22 cellular contexts compared by ENCODE assay signal in genomic region chr2:126344498-126344897, GRCh38.
DNase-seq lines count a peak whose midpoint lies in the region; ATAC-seq, FAIRE-seq and TF ChIP-seq lines count a peak whose summit lies in the region.
"Had no signal": no experiment of that assay in that cellular context is flagged by ENCODE, and none has a peak within 500 bp of the region (broad histone marks: within the 10 kb centered on the region; RNA-seq: fewer than 3 reads in every experiment).

No MANE protein-coding gene starts in this region.

- no peak for FAIRE-seq in H54 (lab: Jason Lieb, UNC)
- FAIRE-seq: GM19239 had no signal

- peak; percentile 39 for ATAC-seq in activated CD4-positive, alpha-beta T cell treated with anti-CD3 and anti-CD28 coated beads for 36 hours
- ATAC-seq in HG02759 (IDR thresholded peaks at IDR 0.05; ENCODE audit: unreplicated experiment) (peak; percentile 76), HG03469 (IDR thresholded peaks at IDR 0.05; ENCODE audit: unreplicated experiment) (peak; percentile 60), psoas muscle (no peak)
- ATAC-seq in CD8-positive, alpha-beta T cell = no peak
- ATAC-seq: mucosa of descending colon, sciatic nerve had no signal

- intact Hi-C loops in activated CD4-positive, alpha-beta T cell treated with anti-CD3 and anti-CD28 coated beads for 36 hours (cut with DNase I, micrococcal nuclease) = no loop called here
- intact Hi-C loops in psoas muscle (cut with DNase I) = no loop called here
- intact Hi-C loops in CD8-positive, alpha-beta T cell (cut with DNase I, micrococcal nuclease) = no loop called here

- H3K4me1 ChIP-seq in psoas muscle = no peaks in the 10 kb centered on the region
- H3K4me1 ChIP-seq in CD8-positive, alpha-beta T cell (ENCODE audit: insufficient read depth, low read length) = no peaks in the 10 kb centered on the region

- peaks cover 7% of the 10 kb centered on the region for H3K27me3 Mint-ChIP-seq in activated CD4-positive, alpha-beta T cell treated with anti-CD3 and anti-CD28 coated beads for 36 hours
- peaks cover 4% of the 10 kb centered on the region for H3K27me3 Mint-ChIP-seq in CD8-positive, alpha-beta T cell (ENCODE audit: low read depth)
- H3K27me3 Mint-ChIP-seq: activated CD4-positive, alpha-beta T cell treated with anti-CD3 and anti-CD28 coated beads, Interleukin-2, amount 10 ng/mL, durations not matched to agents 7 days and 5 days; activated naive CD8-positive, alpha-beta T cell treated with anti-CD3 and anti-CD28 coated beads, Interleukin-2, amount 10 ng/mL, durations not matched to agents 7 days and 5 days had no signal

- H3K9me3 ChIP-seq in psoas muscle = no peaks in the 10 kb centered on the region
- no peaks in the 10 kb centered on the region for H3K9me3 ChIP-seq in CD8-positive, alpha-beta T cell (ENCODE audit: low read length)
- H3K9me3 ChIP-seq: mucosa of descending colon had no signal

- H3K4me3 ChIP-seq in psoas muscle = no peak overlapping the region
- no peak overlapping the region for H3K4me3 ChIP-seq in CD8-positive, alpha-beta T cell (ENCODE audit: low read depth, low read length)
- H3K4me3 ChIP-seq: hepatocyte, mucosa of descending colon had no signal

- H3K36me3 Mint-ChIP-seq in activated CD4-positive, alpha-beta T cell treated with anti-CD3 and anti-CD28 coated beads for 36 hours (ENCODE audit: low read depth) = no peaks in the 10 kb centered on the region
- H3K36me3 Mint-ChIP-seq in CD8-positive, alpha-beta T cell = no peaks in the 10 kb centered on the region
- H3K36me3 Mint-ChIP-seq: activated naive CD8-positive, alpha-beta T cell treated with anti-CD3 and anti-CD28 coated beads, Interleukin-2, amount 10 ng/mL, durations not matched to agents 7 days and 5 days had no signal

- POLR2A ChIA-PET in activated CD4-positive, alpha-beta T cell treated with anti-CD3 and anti-CD28 coated beads for 36 hours (lab: Charles Lee) = no interaction called here
- POLR2A ChIA-PET in CD8-positive, alpha-beta T cell (lab: Charles Lee) = no interaction called here

- H3K4me1 Mint-ChIP-seq in activated CD4-positive, alpha-beta T cell treated with anti-CD3 and anti-CD28 coated beads for 36 hours = peaks cover 2% of the 10 kb centered on the region
- H3K4me1 Mint-ChIP-seq in CD8-positive, alpha-beta T cell (ENCODE audit: low read depth) = no peaks in the 10 kb centered on the region
- H3K4me1 Mint-ChIP-seq: activated CD4-positive, alpha-beta T cell treated with anti-CD3 and anti-CD28 coated beads, Interleukin-2, amount 10 ng/mL, durations not matched to agents 7 days and 5 days; activated naive CD8-positive, alpha-beta T cell treated with anti-CD3 and anti-CD28 coated beads, Interleukin-2, amount 10 ng/mL, durations not matched to agents 7 days and 5 days had no signal

- H3K36me3 ChIP-seq in psoas muscle (ENCODE audit: insufficient read depth in 1 of 2, low read depth in 1 of 2) = no peaks in the 10 kb centered on the region
- H3K36me3 ChIP-seq in CD8-positive, alpha-beta T cell (ENCODE audit: insufficient read depth, low read length) = no peaks in the 10 kb centered on the region

- DNase-seq in activated CD4-positive, alpha-beta T cell treated with anti-CD3 and anti-CD28 coated beads for 36 hours = no peak
- no peak for DNase-seq in activated CD4-positive, alpha-beta T cell treated with anti-CD3 and anti-CD28 coated beads for 4 hours
- DNase-seq in psoas muscle (no peak), H54 (ENCODE audit: insufficient read length, low spot score) (no peak), anterior cingulate cortex (lab: John Stamatoyannopoulos, UW) (no peak)
- DNase-seq in CD8-positive, alpha-beta T cell = no peak
- DNase-seq: 8988T; activated CD4-positive, alpha-beta T cell treated with anti-CD3 and anti-CD28 coated beads, Interleukin-2, amount 10 ng/mL, durations not matched to agents 7 days and 5 days; activated naive CD8-positive, alpha-beta T cell treated with anti-CD3 and anti-CD28 coated beads, Interleukin-2, amount 10 ng/mL, durations not matched to agents 7 days and 5 days; activated T-cell treated with anti-CD3 and anti-CD28 coated beads for 4 hours; C1 segment of cervical spinal cord; DND-41; mucosa of descending colon; NCI-H1694 treated with DMSO at 0.1 percent for 48 hours; occipital lobe; SIG-M5; stimulated activated CD4-positive, alpha-beta T cell treated with anti-CD3 and anti-CD28 coated beads, Interleukin-2, amount 100 ng/mL, for 24 hours had no signal

- CTCF ChIA-PET in activated CD4-positive, alpha-beta T cell treated with anti-CD3 and anti-CD28 coated beads for 36 hours (lab: Charles Lee) = no interaction called here
- CTCF ChIA-PET in CD8-positive, alpha-beta T cell (lab: Charles Lee) = no interaction called here

- 77 to 89% (median 79%) methylated on average over 2 of the region's 2 CpGs for WGBS in psoas muscle, 3 donors

- TF ChIP-seq POLR2A in H54 (IDR thresholded peaks at IDR 0.05; ENCODE audit: low read depth, low read length) = no peak

- no peak overlapping the region for H3K4me3 Mint-ChIP-seq in activated CD4-positive, alpha-beta T cell treated with anti-CD3 and anti-CD28 coated beads for 36 hours
- H3K4me3 Mint-ChIP-seq in CD8-positive, alpha-beta T cell = no peak overlapping the region
- H3K4me3 Mint-ChIP-seq: activated CD4-positive, alpha-beta T cell treated with anti-CD3 and anti-CD28 coated beads, Interleukin-2, amount 10 ng/mL, durations not matched to agents 7 days and 5 days; activated naive CD8-positive, alpha-beta T cell treated with anti-CD3 and anti-CD28 coated beads, Interleukin-2, amount 10 ng/mL, durations not matched to agents 7 days and 5 days had no signal

- H3K9me3 Mint-ChIP-seq in activated CD4-positive, alpha-beta T cell treated with anti-CD3 and anti-CD28 coated beads for 36 hours (ENCODE audit: low read depth) = no peaks in the 10 kb centered on the region
- no peaks in the 10 kb centered on the region for H3K9me3 Mint-ChIP-seq in CD8-positive, alpha-beta T cell
- H3K9me3 Mint-ChIP-seq: activated CD4-positive, alpha-beta T cell treated with anti-CD3 and anti-CD28 coated beads, Interleukin-2, amount 10 ng/mL, durations not matched to agents 7 days and 5 days; activated naive CD8-positive, alpha-beta T cell treated with anti-CD3 and anti-CD28 coated beads, Interleukin-2, amount 10 ng/mL, durations not matched to agents 7 days and 5 days had no signal

- H3K27me3 ChIP-seq in psoas muscle (ENCODE audit: insufficient read depth in 3 of 3, low read length in 2 of 3) = no peaks in the 10 kb centered on the region
- no peaks in the 10 kb centered on the region for H3K27me3 ChIP-seq in CD8-positive, alpha-beta T cell (ENCODE audit: insufficient read depth, low read length)
- H3K27me3 ChIP-seq: hepatocyte had no signal

- no peak for TF ChIP-seq CTCF in psoas muscle (IDR thresholded peaks at IDR 0.05)
- TF ChIP-seq CTCF in CD8-positive, alpha-beta T cell (IDR thresholded peaks at IDR 0.05) = no peak

- no peak overlapping the region for H3K27ac ChIP-seq in psoas muscle
- no peak overlapping the region for H3K27ac ChIP-seq in CD8-positive, alpha-beta T cell (ENCODE audit: low read depth, low read length)
- H3K27ac ChIP-seq: hepatocyte had no signal

- no peak overlapping the region for H3K27ac Mint-ChIP-seq in activated CD4-positive, alpha-beta T cell treated with anti-CD3 and anti-CD28 coated beads for 36 hours
- H3K27ac Mint-ChIP-seq in CD8-positive, alpha-beta T cell = no peak overlapping the region
- H3K27ac Mint-ChIP-seq: activated CD4-positive, alpha-beta T cell treated with anti-CD3 and anti-CD28 coated beads, Interleukin-2, amount 10 ng/mL, durations not matched to agents 7 days and 5 days; activated naive CD8-positive, alpha-beta T cell treated with anti-CD3 and anti-CD28 coated beads, Interleukin-2, amount 10 ng/mL, durations not matched to agents 7 days and 5 days had no signal

Comparison
In these comparisons a context has a peak if more than half of its experiments do, and no peak if none do; other contexts are left out.
1. ATAC-seq: peak in activated CD4-positive, alpha-beta T cell treated with anti-CD3 and anti-CD28 coated beads for 36 hours (single experiment), HG02759 (single experiment) and HG03469 (single experiment); none in psoas muscle (0 of 4) and CD8-positive, alpha-beta T cell (single experiment).